In genomic region chr2:226618875-226619605, GRCh38 we compare ENCODE assay signal across 1 cellular context.
TF ChIP-seq lines count a peak whose summit lies in the region.

No MANE protein-coding gene starts in this region.

TF ChIP-seq in HepG2, 621 proteins besides CTCF, POLR2A, EP300 and RAD21 (continued from another document and continues in another):
- TF ChIP-seq ZBTB37 (CRISPR knock-in tag; IDR thresholded peaks at IDR 0.05) (no peak), PAX8 (CRISPR knock-in tag; IDR thresholded peaks at IDR 0.05; ENCODE audit: borderline replicate concordance) (no peak), ATF7 (IDR thresholded peaks at IDR 0.05) (no peak), ATF7 (CRISPR knock-in tag; IDR thresholded peaks at IDR 0.05) (no peak; the same call in 1 of the 2 replicates), HNRNPLL (IDR thresholded peaks at IDR 0.05; ENCODE audit: low read depth, low read length, poor library complexity, severe bottlenecking) (no peak), ZNF34 (CRISPR knock-in tag; IDR thresholded peaks at IDR 0.05; ENCODE audit: borderline replicate concordance) (peak; percentile 50; the same call in 1 of the 2 replicates), RFX5 (IDR thresholded peaks at IDR 0.05; ENCODE audit: low read depth, low read length) (no peak), KDM2A (CRISPR knock-in tag; IDR thresholded peaks at IDR 0.05; ENCODE audit: borderline replicate concordance, low read depth) (no peak), NKX3-1 (CRISPR knock-in tag; IDR thresholded peaks at IDR 0.05) (peak; percentile 67), KDM4B (CRISPR knock-in tag; IDR thresholded peaks at IDR 0.05) (no peak), REPIN1 (CRISPR knock-in tag; IDR thresholded peaks at IDR 0.05; ENCODE audit: borderline replicate concordance, low read depth) (peak; percentile 81; the same call in 1 of the 2 replicates), HMG20B (CRISPR knock-in tag; conservative IDR thresholded peaks at IDR 0.05) (0 out of 2 replicates have a peak, but pooled peaks have one; percentile 71), HNRNPK (IDR thresholded peaks at IDR 0.05; ENCODE audit: low read depth, low read length, poor library complexity, severe bottlenecking) (no peak), NR3C1 (CRISPR knock-in tag; IDR thresholded peaks at IDR 0.05) (no peak), NFE2L1 (CRISPR knock-in tag; IDR thresholded peaks at IDR 0.05; ENCODE audit: borderline replicate concordance) (no peak), SMC3 (IDR thresholded peaks at IDR 0.05; ENCODE audit: low read length) (no peak; the same call in 1 of the 2 replicates), CCDC6 (CRISPR knock-in tag; IDR thresholded peaks at IDR 0.05) (no peak), HCFC1 (IDR thresholded peaks at IDR 0.05; ENCODE audit: low read depth, low read length) (no peak), PAWR (CRISPR knock-in tag; IDR thresholded peaks at IDR 0.05; ENCODE audit: borderline replicate concordance) (no peak), HMGA1 (CRISPR knock-in tag; conservative IDR thresholded peaks at IDR 0.05) (no peak), ZNF747 (CRISPR knock-in tag; IDR thresholded peaks at IDR 0.05; ENCODE audit: borderline replicate concordance) (peak; percentile 69; the same call in 1 of the 2 replicates), MTF2 (CRISPR knock-in tag; IDR thresholded peaks at IDR 0.05; ENCODE audit: borderline replicate concordance) (no peak), ZNF235 (CRISPR knock-in tag; IDR thresholded peaks at IDR 0.05; ENCODE audit: borderline replicate concordance) (no peak), ZNF550 (CRISPR knock-in tag; IDR thresholded peaks at IDR 0.05; ENCODE audit: borderline replicate concordance) (no peak), ZNF432 (CRISPR knock-in tag; IDR thresholded peaks at IDR 0.05; ENCODE audit: borderline replicate concordance) (no peak), ZNF543 (CRISPR knock-in tag; IDR thresholded peaks at IDR 0.05) (no peak), ZFP1 (CRISPR knock-in tag; IDR thresholded peaks at IDR 0.05) (peak; percentile 88)
- TF ChIP-seq, protein P1, sequence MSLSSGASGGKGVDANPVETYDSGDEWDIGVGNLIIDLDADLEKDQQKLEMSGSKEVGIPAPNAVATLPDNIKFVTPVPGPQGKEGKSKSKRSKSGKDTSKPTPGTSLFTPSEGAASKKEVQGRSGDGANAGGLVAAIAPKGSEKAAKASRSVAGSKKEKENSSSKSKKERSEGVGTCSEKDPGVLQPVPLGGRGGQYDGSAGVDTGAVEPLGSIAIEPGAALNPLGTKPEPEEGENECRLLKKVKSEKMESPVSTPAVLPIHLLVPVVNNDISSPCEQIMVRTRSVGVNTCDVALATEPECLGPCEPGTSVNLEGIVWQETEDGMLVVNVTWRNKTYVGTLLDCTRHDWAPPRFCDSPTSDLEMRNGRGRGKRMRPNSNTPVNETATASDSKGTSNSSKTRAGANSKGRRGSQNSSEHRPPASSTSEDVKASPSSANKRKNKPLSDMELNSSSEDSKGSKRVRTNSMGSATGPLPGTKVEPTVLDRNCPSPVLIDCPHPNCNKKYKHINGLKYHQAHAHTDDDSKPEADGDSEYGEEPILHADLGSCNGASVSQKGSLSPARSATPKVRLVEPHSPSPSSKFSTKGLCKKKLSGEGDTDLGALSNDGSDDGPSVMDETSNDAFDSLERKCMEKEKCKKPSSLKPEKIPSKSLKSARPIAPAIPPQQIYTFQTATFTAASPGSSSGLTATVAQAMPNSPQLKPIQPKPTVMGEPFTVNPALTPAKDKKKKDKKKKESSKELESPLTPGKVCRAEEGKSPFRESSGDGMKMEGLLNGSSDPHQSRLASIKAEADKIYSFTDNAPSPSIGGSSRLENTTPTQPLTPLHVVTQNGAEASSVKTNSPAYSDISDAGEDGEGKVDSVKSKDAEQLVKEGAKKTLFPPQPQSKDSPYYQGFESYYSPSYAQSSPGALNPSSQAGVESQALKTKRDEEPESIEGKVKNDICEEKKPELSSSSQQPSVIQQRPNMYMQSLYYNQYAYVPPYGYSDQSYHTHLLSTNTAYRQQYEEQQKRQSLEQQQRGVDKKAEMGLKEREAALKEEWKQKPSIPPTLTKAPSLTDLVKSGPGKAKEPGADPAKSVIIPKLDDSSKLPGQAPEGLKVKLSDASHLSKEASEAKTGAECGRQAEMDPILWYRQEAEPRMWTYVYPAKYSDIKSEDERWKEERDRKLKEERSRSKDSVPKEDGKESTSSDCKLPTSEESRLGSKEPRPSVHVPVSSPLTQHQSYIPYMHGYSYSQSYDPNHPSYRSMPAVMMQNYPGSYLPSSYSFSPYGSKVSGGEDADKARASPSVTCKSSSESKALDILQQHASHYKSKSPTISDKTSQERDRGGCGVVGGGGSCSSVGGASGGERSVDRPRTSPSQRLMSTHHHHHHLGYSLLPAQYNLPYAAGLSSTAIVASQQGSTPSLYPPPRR (CRISPR knock-in tag; IDR thresholded peaks at IDR 0.05; ENCODE audit: borderline replicate concordance): peak; percentile 95
- TF ChIP-seq, protein P2, sequence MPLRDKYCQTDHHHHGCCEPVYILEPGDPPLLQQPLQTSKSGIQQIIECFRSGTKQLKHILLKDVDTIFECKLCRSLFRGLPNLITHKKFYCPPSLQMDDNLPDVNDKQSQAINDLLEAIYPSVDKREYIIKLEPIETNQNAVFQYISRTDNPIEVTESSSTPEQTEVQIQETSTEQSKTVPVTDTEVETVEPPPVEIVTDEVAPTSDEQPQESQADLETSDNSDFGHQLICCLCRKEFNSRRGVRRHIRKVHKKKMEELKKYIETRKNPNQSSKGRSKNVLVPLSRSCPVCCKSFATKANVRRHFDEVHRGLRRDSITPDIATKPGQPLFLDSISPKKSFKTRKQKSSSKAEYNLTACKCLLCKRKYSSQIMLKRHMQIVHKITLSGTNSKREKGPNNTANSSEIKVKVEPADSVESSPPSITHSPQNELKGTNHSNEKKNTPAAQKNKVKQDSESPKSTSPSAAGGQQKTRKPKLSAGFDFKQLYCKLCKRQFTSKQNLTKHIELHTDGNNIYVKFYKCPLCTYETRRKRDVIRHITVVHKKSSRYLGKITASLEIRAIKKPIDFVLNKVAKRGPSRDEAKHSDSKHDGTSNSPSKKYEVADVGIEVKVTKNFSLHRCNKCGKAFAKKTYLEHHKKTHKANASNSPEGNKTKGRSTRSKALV (CRISPR knock-in tag; IDR thresholded peaks at IDR 0.05): peak; percentile 79
- TF ChIP-seq, protein P3, sequence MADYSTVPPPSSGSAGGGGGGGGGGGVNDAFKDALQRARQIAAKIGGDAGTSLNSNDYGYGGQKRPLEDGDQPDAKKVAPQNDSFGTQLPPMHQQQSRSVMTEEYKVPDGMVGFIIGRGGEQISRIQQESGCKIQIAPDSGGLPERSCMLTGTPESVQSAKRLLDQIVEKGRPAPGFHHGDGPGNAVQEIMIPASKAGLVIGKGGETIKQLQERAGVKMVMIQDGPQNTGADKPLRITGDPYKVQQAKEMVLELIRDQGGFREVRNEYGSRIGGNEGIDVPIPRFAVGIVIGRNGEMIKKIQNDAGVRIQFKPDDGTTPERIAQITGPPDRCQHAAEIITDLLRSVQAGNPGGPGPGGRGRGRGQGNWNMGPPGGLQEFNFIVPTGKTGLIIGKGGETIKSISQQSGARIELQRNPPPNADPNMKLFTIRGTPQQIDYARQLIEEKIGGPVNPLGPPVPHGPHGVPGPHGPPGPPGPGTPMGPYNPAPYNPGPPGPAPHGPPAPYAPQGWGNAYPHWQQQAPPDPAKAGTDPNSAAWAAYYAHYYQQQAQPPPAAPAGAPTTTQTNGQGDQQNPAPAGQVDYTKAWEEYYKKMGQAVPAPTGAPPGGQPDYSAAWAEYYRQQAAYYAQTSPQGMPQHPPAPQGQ (CRISPR knock-in tag; IDR thresholded peaks at IDR 0.05; ENCODE audit: borderline replicate concordance): no peak
- TF ChIP-seq, protein P4, sequence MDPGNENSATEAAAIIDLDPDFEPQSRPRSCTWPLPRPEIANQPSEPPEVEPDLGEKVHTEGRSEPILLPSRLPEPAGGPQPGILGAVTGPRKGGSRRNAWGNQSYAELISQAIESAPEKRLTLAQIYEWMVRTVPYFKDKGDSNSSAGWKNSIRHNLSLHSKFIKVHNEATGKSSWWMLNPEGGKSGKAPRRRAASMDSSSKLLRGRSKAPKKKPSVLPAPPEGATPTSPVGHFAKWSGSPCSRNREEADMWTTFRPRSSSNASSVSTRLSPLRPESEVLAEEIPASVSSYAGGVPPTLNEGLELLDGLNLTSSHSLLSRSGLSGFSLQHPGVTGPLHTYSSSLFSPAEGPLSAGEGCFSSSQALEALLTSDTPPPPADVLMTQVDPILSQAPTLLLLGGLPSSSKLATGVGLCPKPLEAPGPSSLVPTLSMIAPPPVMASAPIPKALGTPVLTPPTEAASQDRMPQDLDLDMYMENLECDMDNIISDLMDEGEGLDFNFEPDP (CRISPR knock-in tag; conservative IDR thresholded peaks at IDR 0.05): 0 out of 2 replicates have a peak, but pooled peaks have one; percentile 17
- TF ChIP-seq, protein P5, sequence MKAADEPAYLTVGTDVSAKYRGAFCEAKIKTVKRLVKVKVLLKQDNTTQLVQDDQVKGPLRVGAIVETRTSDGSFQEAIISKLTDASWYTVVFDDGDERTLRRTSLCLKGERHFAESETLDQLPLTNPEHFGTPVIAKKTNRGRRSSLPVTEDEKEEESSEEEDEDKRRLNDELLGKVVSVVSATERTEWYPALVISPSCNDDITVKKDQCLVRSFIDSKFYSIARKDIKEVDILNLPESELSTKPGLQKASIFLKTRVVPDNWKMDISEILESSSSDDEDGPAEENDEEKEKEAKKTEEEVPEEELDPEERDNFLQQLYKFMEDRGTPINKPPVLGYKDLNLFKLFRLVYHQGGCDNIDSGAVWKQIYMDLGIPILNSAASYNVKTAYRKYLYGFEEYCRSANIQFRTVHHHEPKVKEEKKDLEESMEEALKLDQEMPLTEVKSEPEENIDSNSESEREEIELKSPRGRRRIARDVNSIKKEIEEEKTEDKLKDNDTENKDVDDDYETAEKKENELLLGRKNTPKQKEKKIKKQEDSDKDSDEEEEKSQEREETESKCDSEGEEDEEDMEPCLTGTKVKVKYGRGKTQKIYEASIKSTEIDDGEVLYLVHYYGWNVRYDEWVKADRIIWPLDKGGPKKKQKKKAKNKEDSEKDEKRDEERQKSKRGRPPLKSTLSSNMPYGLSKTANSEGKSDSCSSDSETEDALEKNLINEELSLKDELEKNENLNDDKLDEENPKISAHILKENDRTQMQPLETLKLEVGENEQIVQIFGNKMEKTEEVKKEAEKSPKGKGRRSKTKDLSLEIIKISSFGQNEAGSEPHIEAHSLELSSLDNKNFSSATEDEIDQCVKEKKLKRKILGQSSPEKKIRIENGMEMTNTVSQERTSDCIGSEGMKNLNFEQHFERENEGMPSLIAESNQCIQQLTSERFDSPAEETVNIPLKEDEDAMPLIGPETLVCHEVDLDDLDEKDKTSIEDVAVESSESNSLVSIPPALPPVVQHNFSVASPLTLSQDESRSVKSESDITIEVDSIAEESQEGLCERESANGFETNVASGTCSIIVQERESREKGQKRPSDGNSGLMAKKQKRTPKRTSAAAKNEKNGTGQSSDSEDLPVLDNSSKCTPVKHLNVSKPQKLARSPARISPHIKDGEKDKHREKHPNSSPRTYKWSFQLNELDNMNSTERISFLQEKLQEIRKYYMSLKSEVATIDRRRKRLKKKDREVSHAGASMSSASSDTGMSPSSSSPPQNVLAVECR (CRISPR knock-in tag; IDR thresholded peaks at IDR 0.05; ENCODE audit: borderline replicate concordance): no peak; the same call in 1 of the 2 replicates
- TF ChIP-seq, protein P6, sequence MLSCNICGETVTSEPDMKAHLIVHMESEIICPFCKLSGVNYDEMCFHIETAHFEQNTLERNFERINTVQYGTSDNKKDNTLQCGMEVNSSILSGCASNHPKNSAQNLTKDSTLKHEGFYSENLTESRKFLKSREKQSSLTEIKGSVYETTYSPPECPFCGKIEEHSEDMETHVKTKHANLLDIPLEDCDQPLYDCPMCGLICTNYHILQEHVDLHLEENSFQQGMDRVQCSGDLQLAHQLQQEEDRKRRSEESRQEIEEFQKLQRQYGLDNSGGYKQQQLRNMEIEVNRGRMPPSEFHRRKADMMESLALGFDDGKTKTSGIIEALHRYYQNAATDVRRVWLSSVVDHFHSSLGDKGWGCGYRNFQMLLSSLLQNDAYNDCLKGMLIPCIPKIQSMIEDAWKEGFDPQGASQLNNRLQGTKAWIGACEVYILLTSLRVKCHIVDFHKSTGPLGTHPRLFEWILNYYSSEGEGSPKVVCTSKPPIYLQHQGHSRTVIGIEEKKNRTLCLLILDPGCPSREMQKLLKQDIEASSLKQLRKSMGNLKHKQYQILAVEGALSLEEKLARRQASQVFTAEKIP (CRISPR knock-in tag; IDR thresholded peaks at IDR 0.05; ENCODE audit: borderline replicate concordance): no peak
